Comparison of ENCODE assay signal across 1 cellular context in the genomic region with DNA sequence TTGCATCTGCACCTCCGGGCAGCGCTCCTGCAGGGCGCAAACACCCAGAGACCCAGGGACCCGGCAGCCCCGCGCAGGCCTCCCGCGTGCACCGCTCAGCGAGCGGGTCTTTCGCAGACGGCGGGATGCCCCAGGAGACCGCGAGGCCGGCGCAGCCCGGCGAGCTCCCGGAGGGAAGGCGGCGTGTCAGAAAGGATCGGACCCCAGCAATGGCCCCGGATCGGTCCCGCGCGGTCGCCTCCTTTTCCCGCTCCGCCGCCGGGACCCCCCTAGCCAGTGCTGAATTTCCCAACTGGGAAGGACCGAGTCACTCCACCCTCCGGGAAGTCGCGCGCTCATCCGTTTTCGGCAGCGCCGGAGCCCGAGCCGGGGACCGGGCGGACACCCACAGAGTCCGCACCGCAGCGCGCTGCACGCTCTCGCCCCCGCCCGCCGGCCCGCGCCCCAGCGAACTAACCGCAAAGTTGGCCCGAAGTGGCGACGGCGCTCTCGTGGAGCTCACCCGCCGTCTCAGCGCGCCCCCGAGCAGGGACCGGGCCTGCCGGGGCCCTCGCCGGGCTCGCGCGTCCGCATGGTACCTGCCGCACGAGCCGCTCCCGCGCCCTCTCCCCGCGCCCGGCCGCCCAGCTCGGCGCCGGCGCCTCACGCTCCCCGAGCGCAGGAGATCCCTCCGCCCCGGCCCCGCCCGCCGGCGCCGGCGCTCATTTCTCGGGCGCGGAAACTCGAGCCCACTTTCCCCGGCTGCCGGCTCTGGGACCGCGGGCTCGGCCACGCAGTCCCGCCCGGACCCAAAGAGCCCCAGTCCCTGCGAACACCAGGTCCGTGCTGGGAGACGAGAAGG.
TF ChIP-seq lines count a peak whose summit lies in the region.

A gene with protein sequence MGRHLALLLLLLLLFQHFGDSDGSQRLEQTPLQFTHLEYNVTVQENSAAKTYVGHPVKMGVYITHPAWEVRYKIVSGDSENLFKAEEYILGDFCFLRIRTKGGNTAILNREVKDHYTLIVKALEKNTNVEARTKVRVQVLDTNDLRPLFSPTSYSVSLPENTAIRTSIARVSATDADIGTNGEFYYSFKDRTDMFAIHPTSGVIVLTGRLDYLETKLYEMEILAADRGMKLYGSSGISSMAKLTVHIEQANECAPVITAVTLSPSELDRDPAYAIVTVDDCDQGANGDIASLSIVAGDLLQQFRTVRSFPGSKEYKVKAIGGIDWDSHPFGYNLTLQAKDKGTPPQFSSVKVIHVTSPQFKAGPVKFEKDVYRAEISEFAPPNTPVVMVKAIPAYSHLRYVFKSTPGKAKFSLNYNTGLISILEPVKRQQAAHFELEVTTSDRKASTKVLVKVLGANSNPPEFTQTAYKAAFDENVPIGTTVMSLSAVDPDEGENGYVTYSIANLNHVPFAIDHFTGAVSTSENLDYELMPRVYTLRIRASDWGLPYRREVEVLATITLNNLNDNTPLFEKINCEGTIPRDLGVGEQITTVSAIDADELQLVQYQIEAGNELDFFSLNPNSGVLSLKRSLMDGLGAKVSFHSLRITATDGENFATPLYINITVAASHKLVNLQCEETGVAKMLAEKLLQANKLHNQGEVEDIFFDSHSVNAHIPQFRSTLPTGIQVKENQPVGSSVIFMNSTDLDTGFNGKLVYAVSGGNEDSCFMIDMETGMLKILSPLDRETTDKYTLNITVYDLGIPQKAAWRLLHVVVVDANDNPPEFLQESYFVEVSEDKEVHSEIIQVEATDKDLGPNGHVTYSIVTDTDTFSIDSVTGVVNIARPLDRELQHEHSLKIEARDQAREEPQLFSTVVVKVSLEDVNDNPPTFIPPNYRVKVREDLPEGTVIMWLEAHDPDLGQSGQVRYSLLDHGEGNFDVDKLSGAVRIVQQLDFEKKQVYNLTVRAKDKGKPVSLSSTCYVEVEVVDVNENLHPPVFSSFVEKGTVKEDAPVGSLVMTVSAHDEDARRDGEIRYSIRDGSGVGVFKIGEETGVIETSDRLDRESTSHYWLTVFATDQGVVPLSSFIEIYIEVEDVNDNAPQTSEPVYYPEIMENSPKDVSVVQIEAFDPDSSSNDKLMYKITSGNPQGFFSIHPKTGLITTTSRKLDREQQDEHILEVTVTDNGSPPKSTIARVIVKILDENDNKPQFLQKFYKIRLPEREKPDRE (N-terminal part only) (minus strand): TSS at position 650 of the 841 bp plus-strand sequence. CDS start 14,029 bp downstream, outside the sequence.

TF ChIP-seq in K562, 482 proteins besides CTCF, POLR2A, EP300 and RAD21 (continued from another document):
- TF ChIP-seq FOSL1 (tag; conservative IDR thresholded peaks at IDR 0.05): 0 out of 2 replicates have a peak, but pooled peaks have one; percentile 26
- TF ChIP-seq COPS2 (conservative IDR thresholded peaks at IDR 0.05): no peak
- peak; percentile 27 for TF ChIP-seq SAP30 (IDR thresholded peaks at IDR 0.05; ENCODE audit: borderline replicate concordance, insufficient read depth, low read depth, low read length, poor library complexity, severe bottlenecking)
- TF ChIP-seq ZEB2 (IDR thresholded peaks at IDR 0.05): no peak
- TF ChIP-seq BHLHE40 (IDR thresholded peaks at IDR 0.05; ENCODE audit: low read length): 0 out of 2 replicates have a peak, but pooled peaks have one; percentile 28
- peak in 2 of 3 experiments; percentile 33 to 44 for TF ChIP-seq YY1 (IDR thresholded peaks at IDR 0.05; ENCODE audit: borderline replicate concordance in 1 of 3, control insufficient read depth in 1 of 3, extremely low read depth in 1 of 3, insufficient read depth in 3 of 3, insufficient read length in 1 of 3, insufficient replicate concordance in 2 of 3, low read depth in 1 of 3, low read length in 2 of 3)
- peak; percentile 62 for TF ChIP-seq TAF1 (IDR thresholded peaks at IDR 0.05; ENCODE audit: control insufficient read depth, extremely low read depth, insufficient read depth, low read length, severe bottlenecking)
- TF ChIP-seq, protein P1, sequence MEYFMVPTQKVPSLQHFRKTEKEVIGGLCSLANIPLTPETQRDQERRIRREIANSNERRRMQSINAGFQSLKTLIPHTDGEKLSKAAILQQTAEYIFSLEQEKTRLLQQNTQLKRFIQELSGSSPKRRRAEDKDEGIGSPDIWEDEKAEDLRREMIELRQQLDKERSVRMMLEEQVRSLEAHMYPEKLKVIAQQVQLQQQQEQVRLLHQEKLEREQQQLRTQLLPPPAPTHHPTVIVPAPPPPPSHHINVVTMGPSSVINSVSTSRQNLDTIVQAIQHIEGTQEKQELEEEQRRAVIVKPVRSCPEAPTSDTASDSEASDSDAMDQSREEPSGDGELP (CRISPR knock-in tag; IDR thresholded peaks at IDR 0.05; ENCODE audit: borderline replicate concordance): peak; percentile 13; the same call in 1 of the 2 replicates
